Comparison of ENCODE assay signal across 10 cellular contexts in genomic region chrX:23776363-23776762, GRCh38.
"Had no signal": no experiment of that assay in that cellular context is flagged by ENCODE, and none has a peak within 500 bp of the region (broad histone marks: within the 10 kb centered on the region; RNA-seq: fewer than 3 reads in every experiment).

No MANE protein-coding gene starts in this region.

- H3K27ac ChIP-seq: GM23248, HL-60, KMS-11 had no signal

- H3K9me3 ChIP-seq: HAP-1 had no signal

- ATAC-seq: HCT116, HepG2 had no signal

- H2AFZ ChIP-seq: GM23248 had no signal

- H3K9me3 Mint-ChIP-seq: IgD-negative memory B cell had no signal

- H3K9ac ChIP-seq: GM23248, KMS-11 had no signal

- H3K4me2 ChIP-seq: KMS-11 had no signal

- H3K27me3 Mint-ChIP-seq: IgD-negative memory B cell had no signal

- H3K36me3 Mint-ChIP-seq: IgD-negative memory B cell had no signal

- H3K4me3 ChIP-seq: GM23248, HAP-1 had no signal

- H3K36me3 ChIP-seq: HAP-1 had no signal

- DNase-seq: GM23248, GOT3, H7, KBM-7 had no signal
